23 cellular contexts compared by ENCODE assay signal in genomic region chr4:15676039-15676438, GRCh38. TPM values are rescaled to one million over a fixed set of nuclear protein-coding genes. Genes with fewer than 3 reads are reported as not detected.
DNase-seq lines count a peak whose midpoint lies in the region; ATAC-seq, FAIRE-seq and TF ChIP-seq lines count a peak whose summit lies in the region.
"Had no signal": no experiment of that assay in that cellular context is flagged by ENCODE, and none has a peak within 500 bp of the region (broad histone marks: within the 10 kb centered on the region; RNA-seq: fewer than 3 reads in every experiment).

No MANE protein-coding gene starts in this region.

- BruUV-seq in GM12878 (replicated peaks; lab: Mats Ljungman, UMichigan), result no TSS peak

- H3K9me3 Mint-ChIP-seq in CD14-positive monocyte (peaks cover 0 to 5% (median 0%) of the 10 kb centered on the region in 7 donors), immature natural killer cell (no peaks in the 10 kb centered on the region)
- H3K9me3 Mint-ChIP-seq in activated naive CD4-positive, alpha-beta T cell treated with anti-CD3 and anti-CD28 coated beads for 36 hours, result no peaks in the 10 kb centered on the region
- H3K9me3 Mint-ChIP-seq: CD4-positive, CD25-positive, alpha-beta regulatory T cell; T-helper 1 cell treated with Interleukin-12 subunit alpha and Interleukin-12 subunit beta and Interleukin-4 antibody, amounts not matched to agents 30 μg/mL and 1 μg/mL, for 36 hours had no signal

- no peak for TF ChIP-seq EP300 in GM12878 (IDR thresholded peaks at IDR 0.05; ENCODE audit: borderline replicate concordance in 1 of 2, control insufficient read depth in 1 of 2, low read depth in 2 of 2, low read length in 2 of 2)

- TF ChIP-seq CTCF in CD14-positive monocyte (IDR thresholded peaks at IDR 0.05) (no peak), GM12878 (IDR thresholded peaks at IDR 0.05 in 2 of 3, conservative IDR thresholded peaks at IDR 0.05 in 1 of 3; ENCODE audit: control insufficient read depth in 2 of 3, extremely low read depth in 1 of 3, insufficient read depth in 1 of 3, low read depth in 3 of 3, low read length in 3 of 3) (no peak), neutrophil (IDR thresholded peaks at IDR 0.05) (no peak)

- 100% methylated on average over 1 of the region's 1 CpG for WGBS in GM12878 (ENCODE audit: insufficient coverage, insufficient replicate concordance, low lambda C conversion rate, missing lambda C conversion rate)

- no peaks in the 10 kb centered on the region for H3K27me3 Mint-ChIP-seq in CD14-positive monocyte (ENCODE audit: low read depth in 3 of 3)
- H3K27me3 Mint-ChIP-seq in immature natural killer cell (ENCODE audit: low read depth in 3 of 3), result peaks cover 0 to 2% (median 0%) of the 10 kb centered on the region in 3 donors
- peaks cover 3% of the 10 kb centered on the region for H3K27me3 Mint-ChIP-seq in activated naive CD4-positive, alpha-beta T cell treated with anti-CD3 and anti-CD28 coated beads for 36 hours (ENCODE audit: low read depth)
- H3K27me3 Mint-ChIP-seq: B cell; CD4-positive, CD25-positive, alpha-beta regulatory T cell had no signal

- H3K36me3 ChIP-seq in Karpas-422 (ENCODE audit: insufficient read depth, low read length) (no peaks in the 10 kb centered on the region), GM12878 (ENCODE audit: control insufficient read depth in 2 of 2, insufficient read depth in 2 of 2, low read length in 1 of 2) (no peaks in the 10 kb centered on the region), neutrophil (no peaks in the 10 kb centered on the region)
- H3K36me3 ChIP-seq: Peyer's patch had no signal

- peak overlapping the region; percentile 74 for H3K4me2 ChIP-seq in Karpas-422 (ENCODE audit: low read depth, low read length, poor library complexity, severe bottlenecking)
- H3K4me2 ChIP-seq in GM12878 (ENCODE audit: control insufficient read depth, insufficient read depth), result peak overlapping the region; percentile 75; the same call in 1 of the 2 replicates

- H4K20me1 ChIP-seq in Karpas-422 (ENCODE audit: insufficient read depth, low read depth, low read length) (no peaks in the 10 kb centered on the region), GM12878 (ENCODE audit: control insufficient read depth, insufficient read depth) (no peaks in the 10 kb centered on the region)

- H3K36me3 Mint-ChIP-seq in CD14-positive monocyte (peaks cover 4 to 9% of the 10 kb centered on the region in 2 donors), immature natural killer cell (no peaks in the 10 kb centered on the region)
- H3K36me3 Mint-ChIP-seq in activated naive CD4-positive, alpha-beta T cell treated with anti-CD3 and anti-CD28 coated beads for 36 hours (ENCODE audit: low read depth), result peaks cover 10% of the 10 kb centered on the region
- H3K36me3 Mint-ChIP-seq: CD4-positive, CD25-positive, alpha-beta regulatory T cell had no signal

- ATAC-seq in GM12878, result no peak
- ATAC-seq: HCT116 had no signal

- no peak overlapping the region for H3K9ac ChIP-seq in Karpas-422 (ENCODE audit: low read length)
- H3K9ac ChIP-seq in GM12878 (ENCODE audit: control insufficient read depth, insufficient read depth, low read length), result no peak overlapping the region

- no peak for TF ChIP-seq POLR2A in GM12878 (IDR thresholded peaks at IDR 0.05; ENCODE audit: low read depth, low read length)

- RAD21 ChIA-PET in GM12878 (lab: Charles Lee; ENCODE audit: unreplicated experiment), result interaction anchor here (0.6 to 1.8 kb wide), 8 partner anchors 14 to 552 kb away, joined by 3 to 13 read pairs (median 4); partner anchors contain the start of gene FBXL5

- H3K4me3 Mint-ChIP-seq in CD14-positive monocyte, result peak overlapping the region in 1 of 2 donors; percentile 41
- H3K4me3 Mint-ChIP-seq in immature natural killer cell, result no peak overlapping the region
- no peak overlapping the region for H3K4me3 Mint-ChIP-seq in activated naive CD4-positive, alpha-beta T cell treated with anti-CD3 and anti-CD28 coated beads for 36 hours
- H3K4me3 Mint-ChIP-seq: CD4-positive, CD25-positive, alpha-beta regulatory T cell; T-helper 1 cell treated with Interleukin-12 subunit alpha and Interleukin-12 subunit beta and Interleukin-4 antibody, amounts not matched to agents 30 μg/mL and 1 μg/mL, for 36 hours had no signal

- SMC1A ChIA-PET in GM12878 (lab: Charles Lee; ENCODE audit: uncharacterized antibody, unreplicated experiment), result interaction anchor here (0.6 to 2.4 kb wide), 8 partner anchors 12 to 218 kb away, joined by 3 to 13 read pairs (median 4); no protein-coding TSS in a partner anchor

- TF ChIP-seq RAD21 in GM12878 (IDR thresholded peaks at IDR 0.05; ENCODE audit: insufficient read depth, low read depth, low read length), result no peak

- H3K4me3 ChIP-seq in Karpas-422 (ENCODE audit: low read length) (no peak overlapping the region), GM12878 (no peak overlapping the region), neutrophil (ENCODE audit: low read depth in 1 of 2, low read length in 1 of 2) (no peak overlapping the region)
- H3K4me3 ChIP-seq: Peyer's patch had no signal

- H2AFZ ChIP-seq in Karpas-422 (ENCODE audit: low read length) (no peak overlapping the region), GM12878 (ENCODE audit: control insufficient read depth, low read depth, low read length) (peak overlapping the region; percentile 19; the same call in 1 of the 2 replicates)

- peak overlapping the region; percentile 85 for H3K27ac ChIP-seq in Karpas-422 (ENCODE audit: low read length)
- no peak overlapping the region for H3K27ac ChIP-seq in GM12878 (ENCODE audit: control insufficient read depth, insufficient read depth)
- peak overlapping the region; percentile 81 for H3K27ac ChIP-seq in neutrophil
- H3K27ac ChIP-seq: HL-60, Peyer's patch had no signal

- no peaks in the 10 kb centered on the region for H3K9me3 ChIP-seq in Karpas-422 (ENCODE audit: low read length)
- H3K9me3 ChIP-seq in GM12878 (replicated peaks; ENCODE audit: control insufficient read depth, insufficient read depth, low read length), result no peaks in the 10 kb centered on the region
- no peaks in the 10 kb centered on the region for H3K9me3 ChIP-seq in neutrophil
- H3K9me3 ChIP-seq: Peyer's patch had no signal

- POLR2A ChIA-PET in GM12878 (lab: Charles Lee), result interaction anchor here (0.6 to 3.4 kb wide), 7 partner anchors 12 to 173 kb away, joined by 3 to 15 read pairs (median 3); partner anchors contain the start of gene FBXL5

- no peak for FAIRE-seq in GM12878 (lab: Jason Lieb, UNC)
- FAIRE-seq: D721Med, H1 had no signal

- H3K4me1 ChIP-seq in Karpas-422 (ENCODE audit: low read length), result peaks cover 62% of the 10 kb centered on the region
- H3K4me1 ChIP-seq in GM12878 (ENCODE audit: control insufficient read depth, insufficient read depth, low read length), result peaks cover 4% of the 10 kb centered on the region; the same call in 1 of the 2 replicates
- peaks cover 97 to 98% of the 10 kb centered on the region in 2 experiments for H3K4me1 ChIP-seq in neutrophil (ENCODE audit: control insufficient read depth in 1 of 2, insufficient read depth in 1 of 2, low read depth in 1 of 2, low read length in 1 of 2)
- H3K4me1 ChIP-seq: Peyer's patch had no signal

- H3K27ac Mint-ChIP-seq in CD14-positive monocyte (peak overlapping the region; percentile 84 to 92 (median 88)), immature natural killer cell (no peak overlapping the region)
- no peak overlapping the region for H3K27ac Mint-ChIP-seq in activated naive CD4-positive, alpha-beta T cell treated with anti-CD3 and anti-CD28 coated beads for 36 hours
- H3K27ac Mint-ChIP-seq: B cell; CD4-positive, CD25-positive, alpha-beta regulatory T cell; T-helper 1 cell treated with Interleukin-12 subunit alpha and Interleukin-12 subunit beta and Interleukin-4 antibody, amounts not matched to agents 30 μg/mL and 1 μg/mL, for 36 hours had no signal

- DNase-seq in CD14-positive monocyte (ENCODE audit: low spot score), result no peak
- no peak for DNase-seq in Karpas-422
- DNase-seq in GM12878 (ENCODE audit: low read depth, low spot score), result no peak
- no peak for DNase-seq in immature natural killer cell
- no peak for DNase-seq in HCEC 1CT
- no peak for DNase-seq in activated naive CD4-positive, alpha-beta T cell treated with anti-CD3 and anti-CD28 coated beads for 36 hours
- DNase-seq: CD4-positive, CD25-positive, alpha-beta regulatory T cell; NCI-H1048; NCI-H1417; NCI-H1694; NCI-H2081; NCI-H2227 treated with DMSO at 0.1 percent for 48 hours; NCI-H526 treated with DMSO at 0.1 percent for 48 hours; Peyer's patch; SHP77 treated with DMSO at 0.1 percent for 48 hours had no signal

- in situ Hi-C loops in GM12878 (cut with MboI), result no loop called here

- peaks cover 96% of the 10 kb centered on the region for H3K79me2 ChIP-seq in Karpas-422 (ENCODE audit: low read length)
- peaks cover 72% of the 10 kb centered on the region for H3K79me2 ChIP-seq in GM12878 (ENCODE audit: control insufficient read depth, insufficient read depth, low read length)

- CTCF ChIA-PET in GM12878 (lab: Yijun Ruan, JAX), result interaction anchor here (0.7 to 3.1 kb wide), 10 partner anchors 12 to 197 kb away, joined by 3 to 20 read pairs (median 3); no protein-coding TSS in a partner anchor
- CTCF ChIA-PET in activated naive CD4-positive, alpha-beta T cell treated with anti-CD3 and anti-CD28 coated beads for 36 hours (lab: Charles Lee), result interaction anchor here (0.9 to 1.0 kb wide), 2 partner anchors 8 to 12 kb away, joined by 3 read pairs; no protein-coding TSS in a partner anchor

- H3K27me3 ChIP-seq in Karpas-422 (ENCODE audit: low read length) (no peaks in the 10 kb centered on the region), GM12878 (replicated peaks in 1 of 2; ENCODE audit: control insufficient read depth in 2 of 2, insufficient read depth in 2 of 2, low read length in 1 of 2) (no peaks in the 10 kb centered on the region), neutrophil (no peaks in the 10 kb centered on the region)
- H3K27me3 ChIP-seq: Peyer's patch had no signal

- intact Hi-C loops in CD14-positive monocyte (cut with micrococcal nuclease), result no loop called here
- intact Hi-C loops in GM12878 (cut with micrococcal nuclease; ENCODE audit: unreplicated experiment), result no loop called here
- intact Hi-C loops in activated naive CD4-positive, alpha-beta T cell treated with anti-CD3 and anti-CD28 coated beads for 36 hours (cut with micrococcal nuclease), result no loop called here

- no peaks in the 10 kb centered on the region for H3K9me2 ChIP-seq in Karpas-422 (replicated peaks; ENCODE audit: insufficient read depth, low read length)

- peaks cover 67% of the 10 kb centered on the region for H3K4me1 Mint-ChIP-seq in CD14-positive monocyte
- H3K4me1 Mint-ChIP-seq in immature natural killer cell, result peaks cover 2 to 3% of the 10 kb centered on the region in 2 donors
- peaks cover 15% of the 10 kb centered on the region for H3K4me1 Mint-ChIP-seq in activated naive CD4-positive, alpha-beta T cell treated with anti-CD3 and anti-CD28 coated beads for 36 hours (ENCODE audit: low read depth)

RNA-seq across cellular contexts. Expression of gene FAM200B, which starts 5.6 kb away (rescaled TPM):
- polyA plus RNA-seq in CD14-positive monocyte (100 to 1,000 TPM; 151 to 169 TPM), GM12878 (2011; rRNA removed) (14.2 and 20.3 TPM in 2 replicates), GM12878 (2014; fragmentation: Illumina TruSeq; extraction: Trizol) (36.4 and 37.1 TPM in 2 replicates), GM12878 (2014; fragmentation: Nextera tagmentation; extraction: Ambion mirVana) (10 to 100 TPM; 24.4 to 27.0 TPM), GM12878 (2014; rRNA removed) (20.1 and 22.1 TPM in 2 replicates), GM12878 (2016; fragmentation: Nextera tagmentation; extraction: Ambion mirVana) (10 to 100 TPM; 42.2 to 48.5 TPM), immature natural killer cell (10 to 100 TPM; 47.9 to 58.3 (median 50.2) TPM)
- 15.1 and 18.3 TPM in 2 replicates for total RNA-seq in Karpas-422 (2014; rRNA removed; shearing (Covaris generic); ENCODE audit: low replicate concordance)
- total RNA-seq in GM12878 (2013; cell fraction: nucleolus; rRNA removed), result 17.9 and 19.0 TPM in 2 replicates
- total RNA-seq in GM12878 (2014; rRNA removed) (13.8 and 19.7 TPM in 2 replicates), GM12878 (2014; rRNA removed; fragmentation: Illumina TruSeq; extraction: Trizol) (21.2 and 26.6 TPM in 2 replicates), GM12878 (2021) (14.9 and 15.9 TPM in 2 replicates)
- 12.7 TPM for polyA plus RNA-seq in GM12878 (2011; ENCODE audit: low read depth)
- 6.2 and 8.0 TPM in 2 replicates for polyA plus RNA-seq in GM12878 (2011; cell fraction: cytosol; rRNA removed)
- polyA plus RNA-seq in GM12878 (2011; cell fraction: nucleus; rRNA removed), result 15.3 and 20.2 TPM in 2 replicates
- polyA plus RNA-seq in GM12878 (2012), result 18.3 and 23.1 TPM in 2 replicates
- 4.0 and 8.6 TPM in 2 replicates for polyA minus RNA-seq in GM12878 (2011; rRNA and poly(A)+ RNA removed)
- 3.6 and 5.2 TPM in 2 replicates for polyA minus RNA-seq in GM12878 (2011; cell fraction: cytosol; rRNA and poly(A)+ RNA removed)
- polyA minus RNA-seq in GM12878 (2011; cell fraction: nucleus; rRNA and poly(A)+ RNA removed), result 10.8 and 16.6 TPM in 2 replicates
- 1 to 10 TPM; 8.0 to 9.1 TPM for total RNA-seq in activated naive CD4-positive, alpha-beta T cell treated with anti-CD3 and anti-CD28 coated beads for 36 hours

RNA-seq across cellular contexts. Expression of gene FBXL5, which starts 20.9 kb away (rescaled TPM):
- polyA plus RNA-seq in CD14-positive monocyte (100 to 1,000 TPM; 484 to 518 TPM), GM12878 (2011; rRNA removed) (46.2 and 69.1 TPM in 2 replicates), GM12878 (2014; fragmentation: Illumina TruSeq; extraction: Trizol) (25.1 and 36.0 TPM in 2 replicates), GM12878 (2014; fragmentation: Nextera tagmentation; extraction: Ambion mirVana) (10 to 100 TPM; 10.1 to 12.3 TPM), GM12878 (2014; rRNA removed) (23.8 and 32.3 TPM in 2 replicates), GM12878 (2016; fragmentation: Nextera tagmentation; extraction: Ambion mirVana) (10 to 100 TPM; 42.2 to 44.5 TPM), immature natural killer cell (100 to 1,000 TPM; 116 to 249 (median 125) TPM)
- total RNA-seq in Karpas-422 (2014; rRNA removed; shearing (Covaris generic); ENCODE audit: low replicate concordance), result 35.6 and 78.2 TPM in 2 replicates
- 85.8 and 87.6 TPM in 2 replicates for total RNA-seq in GM12878 (2013; cell fraction: nucleolus; rRNA removed)
- total RNA-seq in GM12878 (2014; rRNA removed) (39.5 and 42.5 TPM in 2 replicates), GM12878 (2014; rRNA removed; fragmentation: Illumina TruSeq; extraction: Trizol) (34.7 and 36.7 TPM in 2 replicates), GM12878 (2021) (30.7 and 31.9 TPM in 2 replicates)
- 16.1 TPM for polyA plus RNA-seq in GM12878 (2011; ENCODE audit: low read depth)
- polyA plus RNA-seq in GM12878 (2011; cell fraction: cytosol; rRNA removed), result 16.0 and 16.8 TPM in 2 replicates
- polyA plus RNA-seq in GM12878 (2011; cell fraction: nucleus; rRNA removed), result 25.3 and 25.8 TPM in 2 replicates
- polyA plus RNA-seq in GM12878 (2012), result 19.4 and 23.9 TPM in 2 replicates
- 42.7 and 60.0 TPM in 2 replicates for polyA minus RNA-seq in GM12878 (2011; rRNA and poly(A)+ RNA removed)
- 17.5 and 18.0 TPM in 2 replicates for polyA minus RNA-seq in GM12878 (2011; cell fraction: cytosol; rRNA and poly(A)+ RNA removed)
- 54.8 and 81.6 TPM in 2 replicates for polyA minus RNA-seq in GM12878 (2011; cell fraction: nucleus; rRNA and poly(A)+ RNA removed)
- total RNA-seq in activated naive CD4-positive, alpha-beta T cell treated with anti-CD3 and anti-CD28 coated beads for 36 hours, result 10 to 100 TPM; 30.8 to 31.0 TPM

RNA-seq across cellular contexts. Expression of gene BST1, which starts 26.8 kb away (rescaled TPM):
- polyA plus RNA-seq in CD14-positive monocyte (100 to 1,000 TPM; 266 to 297 TPM), GM12878 (2011; rRNA removed) (0.04 TPM in 1 of 2 replicates, not detected in the other), GM12878 (2014; fragmentation: Illumina TruSeq; extraction: Trizol) (0.25 TPM in 1 of 2 replicates, not detected in the other), GM12878 (2014; fragmentation: Nextera tagmentation; extraction: Ambion mirVana) (under 1 TPM; 0.09 to 0.10 TPM), GM12878 (2014; rRNA removed) (0.08 TPM in 1 of 2 replicates, not detected in the other), GM12878 (2016; fragmentation: Nextera tagmentation; extraction: Ambion mirVana) (under 1 TPM; 0.11 to 0.42 TPM), immature natural killer cell (1 to 10 TPM in 2 of 3 donors, under 1 TPM in 1; 0.78 to 2.0 (median 1.1) TPM)
- not detected in 2 replicates for total RNA-seq in Karpas-422 (2014; rRNA removed; shearing (Covaris generic); ENCODE audit: low replicate concordance)
- total RNA-seq in GM12878 (2013; cell fraction: nucleolus; rRNA removed), result not detected in 2 replicates
- total RNA-seq in GM12878 (2014; rRNA removed) (0.11 TPM in 1 of 2 replicates, not detected in the other), GM12878 (2014; rRNA removed; fragmentation: Illumina TruSeq; extraction: Trizol) (0.31 TPM in 1 of 2 replicates, not detected in the other), GM12878 (2021) (0.31 and 0.32 TPM in 2 replicates)
- polyA plus RNA-seq in GM12878 (2011; ENCODE audit: low read depth), result not detected
- polyA plus RNA-seq in GM12878 (2011; cell fraction: cytosol; rRNA removed), result 0.03 and 0.07 TPM in 2 replicates
- polyA plus RNA-seq in GM12878 (2011; cell fraction: nucleus; rRNA removed), result not detected in 2 replicates
- polyA plus RNA-seq in GM12878 (2012), result 0.07 TPM in 1 of 2 replicates, not detected in the other
- not detected in 2 replicates for polyA minus RNA-seq in GM12878 (2011; rRNA and poly(A)+ RNA removed)
- polyA minus RNA-seq in GM12878 (2011; cell fraction: cytosol; rRNA and poly(A)+ RNA removed), result not detected in 2 replicates
- polyA minus RNA-seq in GM12878 (2011; cell fraction: nucleus; rRNA and poly(A)+ RNA removed), result not detected in 2 replicates
- under 1 TPM; 0.74 to 0.96 TPM for total RNA-seq in activated naive CD4-positive, alpha-beta T cell treated with anti-CD3 and anti-CD28 coated beads for 36 hours
- total RNA-seq: G401 had no signal

Comparison
In these comparisons a context has a peak if more than half of its experiments do, and no peak if none do; other contexts are left out.
1. H3K27ac Mint-ChIP-seq: peak in CD14-positive monocyte (7 of 7); none in immature natural killer cell (0 of 6) and activated naive CD4-positive, alpha-beta T cell treated with anti-CD3 and anti-CD28 coated beads for 36 hours (single experiment).